Comparison of ENCODE assay signal across 8 cellular contexts in genomic region chr2:84925336-84925723, GRCh38. TPM values are rescaled to one million over a fixed set of nuclear protein-coding genes. Genes with fewer than 3 reads are reported as not detected.
DNase-seq lines count a peak whose midpoint lies in the region; ATAC-seq and TF ChIP-seq lines count a peak whose summit lies in the region.

No MANE protein-coding gene starts in this region.

- no peaks in the 10 kb centered on the region for H3K9me3 ChIP-seq in BLaER1 treated with 17β-estradiol and CSF1 and Interleukin-3, amounts not matched to agents 10 nM and 100 nM (replicated peaks in 1 of 11)
- no peaks in the 10 kb centered on the region for H3K9me3 ChIP-seq in BE2C

- ATAC-seq in GM21576 (IDR thresholded peaks at IDR 0.05; ENCODE audit: unreplicated experiment): peak; percentile 1
- ATAC-seq in activated CD8-positive, alpha-beta T cell treated with anti-CD3 and anti-CD28 coated beads, Interleukin-2, amount 10 ng/mL, durations not matched to agents 7 days and 5 days: peak; percentile 7
- ATAC-seq in naive B cell (ENCODE audit: low read depth in 2 of 2): peak; percentile 0 to 2

- H3K9ac ChIP-seq in BLaER1 treated with 17β-estradiol and CSF1 and Interleukin-3, amounts not matched to agents 10 nM and 100 nM: no peak overlapping the region

- no peaks in the 10 kb centered on the region for H3K9me3 Mint-ChIP-seq in activated CD8-positive, alpha-beta T cell treated with anti-CD3 and anti-CD28 coated beads, Interleukin-2, amount 10 ng/mL, durations not matched to agents 7 days and 5 days (ENCODE audit: insufficient read depth)
- H3K9me3 Mint-ChIP-seq in naive B cell: peaks cover 0 to 2% (median 0%) of the 10 kb centered on the region in 7 donors

- peak overlapping the region; percentile 88 for H3K27ac Mint-ChIP-seq in activated CD8-positive, alpha-beta T cell treated with anti-CD3 and anti-CD28 coated beads, Interleukin-2, amount 10 ng/mL, durations not matched to agents 7 days and 5 days
- peak overlapping the region; percentile 41 to 99 (median 88) for H3K27ac Mint-ChIP-seq in naive B cell

- no peak for DNase-seq in activated CD8-positive, alpha-beta T cell treated with anti-CD3 and anti-CD28 coated beads, Interleukin-2, amount 10 ng/mL, durations not matched to agents 7 days and 5 days
- DNase-seq in naive B cell (no peak), anterior cingulate cortex (lab: John Stamatoyannopoulos, UW) (no peak), HT-29 (ENCODE audit: low spot score) (no peak), BE2C (no peak), KBM-7 (no peak)

- in situ Hi-C loops in KBM-7 (cut with MboI; ENCODE audit: low pct_unique_long_range_greater_than_20kb, low sequenced_read_pairs): no loop called here

- peak overlapping the region in 5 of 11 experiments; percentile 5 to 73 (median 33); a peak in 8 of 22 replicates for H3K27ac ChIP-seq in BLaER1 treated with 17β-estradiol and CSF1 and Interleukin-3, amounts not matched to agents 10 nM and 100 nM

- H3K4me2 ChIP-seq in BLaER1 treated with 17β-estradiol and CSF1 and Interleukin-3, amounts not matched to agents 10 nM and 100 nM: peak overlapping the region; percentile 61 to 96 (median 81); a peak in 15 of 22 replicates

- no peaks in the 10 kb centered on the region for H3K36me3 ChIP-seq in BLaER1 treated with 17β-estradiol and CSF1 and Interleukin-3, amounts not matched to agents 10 nM and 100 nM
- no peaks in the 10 kb centered on the region for H3K36me3 ChIP-seq in BE2C

- no peak for TF ChIP-seq CTCF in BE2C (IDR thresholded peaks at IDR 0.05; ENCODE audit: low read depth, low read length)

- H3K4me1 Mint-ChIP-seq in activated CD8-positive, alpha-beta T cell treated with anti-CD3 and anti-CD28 coated beads, Interleukin-2, amount 10 ng/mL, durations not matched to agents 7 days and 5 days (ENCODE audit: low read depth): peaks cover 50% of the 10 kb centered on the region
- peaks cover 36 to 66% (median 39%) of the 10 kb centered on the region in 3 donors for H3K4me1 Mint-ChIP-seq in naive B cell

- H3K4me3 Mint-ChIP-seq in activated CD8-positive, alpha-beta T cell treated with anti-CD3 and anti-CD28 coated beads, Interleukin-2, amount 10 ng/mL, durations not matched to agents 7 days and 5 days: peak overlapping the region; percentile 89
- H3K4me3 Mint-ChIP-seq in naive B cell: peak overlapping the region; percentile 94 to 99 (median 97)

- H3K4me1 ChIP-seq in BLaER1 treated with 17β-estradiol and CSF1 and Interleukin-3, amounts not matched to agents 10 nM and 100 nM: peaks cover 35 to 48% (median 43%) of the 10 kb centered on the region in 10 experiments
- H3K4me1 ChIP-seq in BE2C: no peaks in the 10 kb centered on the region; the same call in 1 of the 2 replicates

- H3K27me3 ChIP-seq in BLaER1 treated with 17β-estradiol and CSF1 and Interleukin-3, amounts not matched to agents 10 nM and 100 nM: no peaks in the 10 kb centered on the region
- H3K27me3 ChIP-seq in BE2C: no peaks in the 10 kb centered on the region

- POLR2A ChIA-PET in activated CD8-positive, alpha-beta T cell treated with anti-CD3 and anti-CD28 coated beads, Interleukin-2, amount 10 ng/mL, durations not matched to agents 7 days and 5 days (lab: Charles Lee): interaction anchor here (0.6 to 3.1 kb wide), 20 partner anchors 14 to 428 kb away, joined by 3 to 61 read pairs (median 4); partner anchors contain the start of genes KCMF1, TMSB10 and TRABD2A

- H3K27me3 Mint-ChIP-seq in activated CD8-positive, alpha-beta T cell treated with anti-CD3 and anti-CD28 coated beads, Interleukin-2, amount 10 ng/mL, durations not matched to agents 7 days and 5 days (ENCODE audit: low read depth): no peaks in the 10 kb centered on the region
- H3K27me3 Mint-ChIP-seq in naive B cell: no peaks in the 10 kb centered on the region

- H3K36me3 Mint-ChIP-seq in activated CD8-positive, alpha-beta T cell treated with anti-CD3 and anti-CD28 coated beads, Interleukin-2, amount 10 ng/mL, durations not matched to agents 7 days and 5 days (ENCODE audit: low read depth): peaks cover 10% of the 10 kb centered on the region
- no peaks in the 10 kb centered on the region for H3K36me3 Mint-ChIP-seq in naive B cell

- H3K4me3 ChIP-seq in BLaER1 treated with 17β-estradiol and CSF1 and Interleukin-3, amounts not matched to agents 10 nM and 100 nM: no peak overlapping the region
- H3K4me3 ChIP-seq in BE2C (ENCODE audit: low read depth, low read length): no peak overlapping the region

- CTCF ChIA-PET in activated CD8-positive, alpha-beta T cell treated with anti-CD3 and anti-CD28 coated beads, Interleukin-2, amount 10 ng/mL, durations not matched to agents 7 days and 5 days (lab: Charles Lee): interaction anchor here (0.6 to 10.4 kb wide), 69 partner anchors 8 to 610 kb away, joined by 3 to 397 read pairs (median 7); partner anchors contain the start of genes DNAH6, KCMF1, SUCLG1 and TMSB10

- H4K20me1 ChIP-seq in BLaER1 treated with 17β-estradiol and CSF1 and Interleukin-3, amounts not matched to agents 10 nM and 100 nM: no peaks in the 10 kb centered on the region

RNA-seq across cellular contexts. Expression of gene TMSB10, which starts 19.9 kb away (rescaled TPM):
- 1,000 to 10,000 TPM; 4,520 to 4,885 TPM for total RNA-seq in activated CD8-positive, alpha-beta T cell treated with anti-CD3 and anti-CD28 coated beads, Interleukin-2, amount 10 ng/mL, durations not matched to agents 7 days and 5 days
- 1,000 to 10,000 TPM; 5,825 to 8,742 (median 6,750) TPM for polyA plus RNA-seq in naive B cell (ENCODE audit: low read depth in 6 of 6)
- 4,823 and 6,107 TPM in 2 replicates for total RNA-seq in HT-29 (2014; rRNA removed; shearing (Covaris generic))
- polyA plus RNA-seq in BE2C (2012; ENCODE audit: insufficient read depth, insufficient read length, low read depth): 925 TPM

RNA-seq across cellular contexts. Expression of gene TRABD2A, which starts 44.4 kb away (rescaled TPM):
- 10 to 100 TPM; 71.9 to 73.2 TPM for total RNA-seq in activated CD8-positive, alpha-beta T cell treated with anti-CD3 and anti-CD28 coated beads, Interleukin-2, amount 10 ng/mL, durations not matched to agents 7 days and 5 days
- 10 to 100 TPM in 3 of 6 donors, 1 to 10 TPM in 3; 6.5 to 12.3 (median 9.4) TPM for polyA plus RNA-seq in naive B cell (ENCODE audit: low read depth in 6 of 6)
- total RNA-seq in HT-29 (2014; rRNA removed; shearing (Covaris generic)): 2.3 and 3.1 TPM in 2 replicates
- polyA plus RNA-seq in BE2C (2012; ENCODE audit: insufficient read depth, insufficient read length, low read depth): not detected

RNA-seq across cellular contexts. Expression of gene KCMF1, which starts 45.6 kb away (rescaled TPM):
- 10 to 100 TPM; 88.9 to 92.5 TPM for total RNA-seq in activated CD8-positive, alpha-beta T cell treated with anti-CD3 and anti-CD28 coated beads, Interleukin-2, amount 10 ng/mL, durations not matched to agents 7 days and 5 days
- polyA plus RNA-seq in naive B cell (ENCODE audit: low read depth in 6 of 6): 10 to 100 TPM; 19.3 to 41.3 (median 25.9) TPM
- total RNA-seq in HT-29 (2014; rRNA removed; shearing (Covaris generic)): 39.2 and 47.6 TPM in 2 replicates
- polyA plus RNA-seq in BE2C (2012; ENCODE audit: insufficient read depth, insufficient read length, low read depth): 28.0 TPM

Comparison
In these comparisons a context has a peak if more than half of its experiments do, and no peak if none do; other contexts are left out.
1. RNA of gene TRABD2A, which starts 44.4 kb away (total RNA-seq): 71.9 to 73.2 TPM in activated CD8-positive, alpha-beta T cell treated with anti-CD3 and anti-CD28 coated beads, Interleukin-2, amount 10 ng/mL, durations not matched to agents 7 days and 5 days; 2.3 to 3.1 TPM in HT-29; every median in the first group is over 10 times any median in the second.
2. Peak in every context shown above with its lines, with median percentiles within 50 percentile points of each other: ATAC-seq.